ENCODE assay signal across 8 cellular contexts in the genomic region with DNA sequence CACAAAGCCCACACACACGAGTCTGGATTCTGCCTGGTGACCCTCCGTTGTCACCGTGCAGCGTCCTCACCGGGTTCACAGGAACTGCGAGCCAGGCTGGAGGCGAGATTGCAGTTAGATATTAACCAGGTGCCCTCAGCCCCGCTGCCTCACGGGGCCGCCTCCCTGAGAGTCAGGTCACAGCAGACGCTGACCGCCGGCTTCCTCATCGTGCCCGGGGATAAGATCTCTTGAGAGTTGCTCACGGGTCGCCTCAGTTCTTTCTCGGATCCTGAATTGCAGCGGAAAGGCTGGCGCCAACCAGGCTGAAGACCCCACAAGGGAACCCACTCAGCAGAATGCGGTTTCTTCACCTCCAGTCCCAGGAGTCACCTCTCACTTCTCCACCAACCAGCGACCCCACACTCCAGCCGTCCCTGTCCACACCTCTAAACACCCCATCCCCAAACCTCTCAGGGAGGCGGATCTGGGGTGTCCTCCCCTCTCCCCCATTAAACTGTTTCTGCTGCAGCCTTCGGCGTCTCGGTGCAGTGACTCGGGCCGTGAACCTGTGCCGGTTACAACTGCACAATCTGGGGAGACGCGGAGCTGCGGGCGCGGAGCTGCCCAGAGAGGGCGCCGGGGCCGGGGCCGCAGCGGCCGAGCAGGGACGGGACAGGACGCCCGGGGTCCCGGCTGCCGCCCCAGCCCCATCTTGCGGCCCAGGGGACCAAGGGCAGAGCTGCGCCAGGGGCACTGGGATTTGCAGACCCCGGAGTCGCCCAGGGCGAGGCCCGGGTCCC. TPM values are rescaled to one million over a fixed set of nuclear protein-coding genes. Genes with fewer than 3 reads are reported as not detected.
DNase-seq lines count a peak whose midpoint lies in the region; ATAC-seq, FAIRE-seq and TF ChIP-seq lines count a peak whose summit lies in the region.

No MANE protein-coding gene starts in this region.

- H3K14ac ChIP-seq in mesenchymal stem cell (ENCODE audit: low read length in 2 of 2) = peak overlapping the region in 1 of 2 experiments; percentile 89

- H3K4me1 ChIP-seq in GM23248 (ENCODE audit: insufficient read depth) (peaks cover 21% of the 10 kb centered on the region), mesenchymal stem cell (ENCODE audit: control insufficient read depth, insufficient read depth, low read depth, low read length) (peaks cover 7% of the 10 kb centered on the region)
- peaks cover 16% of the 10 kb centered on the region for H3K4me1 ChIP-seq in effector memory CD4-positive, alpha-beta T cell (ENCODE audit: control insufficient read depth, insufficient read depth, low read length, poor library complexity, severe bottlenecking)

- peaks cover 15% of the 10 kb centered on the region for H3K79me1 ChIP-seq in mesenchymal stem cell (replicated peaks; ENCODE audit: low read length, poor library complexity, severe bottlenecking)

- peak overlapping the region; percentile 93 for H2BK15ac ChIP-seq in mesenchymal stem cell (ENCODE audit: low read depth, poor library complexity, severe bottlenecking)

- in situ Hi-C loops in GM23248 (cut with MboI) = no loop called here

- WGBS in GM23248 (ENCODE audit: low coverage in 1 of 2, low lambda C conversion rate in 2 of 2, missing lambda C conversion rate in 2 of 2), 2 experiments = 1 to 2% methylated on average over 39 to 50 of the region's 52 CpGs
- WGBS in mesenchymal stem cell = under 1% methylated on average over 51 of the region's 52 CpGs

- H3K4me2 ChIP-seq in GM23248 (ENCODE audit: unreplicated experiment) (peak overlapping the region; percentile 84), mesenchymal stem cell (ENCODE audit: low read length, poor library complexity, severe bottlenecking) (peak overlapping the region; percentile 71)

- H3K9me3 Mint-ChIP-seq in activated CD4-positive, alpha-beta T cell treated with anti-CD3 and anti-CD28 coated beads, Interleukin-2, amount 10 ng/mL, durations not matched to agents 24 days and 14 days = peaks cover 14% of the 10 kb centered on the region
- no peaks in the 10 kb centered on the region for H3K9me3 Mint-ChIP-seq in stimulated activated naive B cell treated with anti-CD40 and anti-IgM and Interleukin-4, amounts not matched to agents 10 μg/mL and 1 μg/mL and 100 μg/mL, for 72 hours

- peak overlapping the region; percentile 83 for H3K9ac ChIP-seq in GM23248
- peak overlapping the region; percentile 91 for H3K9ac ChIP-seq in mesenchymal stem cell (ENCODE audit: low read length)

- no peak for TF ChIP-seq CTCF in GM12865 (IDR thresholded peaks at IDR 0.05; ENCODE audit: insufficient read depth, low read depth, low read length, missing control alignments)

- FAIRE-seq in frontal cortex (lab: Jason Lieb, UNC) = no peak

- intact Hi-C loops in activated CD4-positive, alpha-beta T cell treated with anti-CD3 and anti-CD28 coated beads, Interleukin-2, amount 10 ng/mL, durations not matched to agents 24 days and 14 days (cut with micrococcal nuclease) = no loop called here

- H3K36me3 ChIP-seq in GM23248 (ENCODE audit: low read depth) = no peaks in the 10 kb centered on the region
- H3K36me3 ChIP-seq in effector memory CD4-positive, alpha-beta T cell (ENCODE audit: control insufficient read depth, insufficient read depth, low read length) = no peaks in the 10 kb centered on the region
- H3K36me3 ChIP-seq in mesenchymal stem cell (ENCODE audit: control insufficient read depth in 1 of 2, insufficient read depth in 2 of 2, low read depth in 1 of 2, low read length in 2 of 2) = no peaks in the 10 kb centered on the region

- no peaks in the 10 kb centered on the region for H3K27me3 ChIP-seq in GM23248 (replicated peaks; ENCODE audit: insufficient read depth)
- H3K27me3 ChIP-seq in effector memory CD4-positive, alpha-beta T cell (replicated peaks; ENCODE audit: control insufficient read depth, insufficient read depth, low read length, poor library complexity, severe bottlenecking) = no peaks in the 10 kb centered on the region
- H3K27me3 ChIP-seq in mesenchymal stem cell (ENCODE audit: control insufficient read depth in 1 of 2, insufficient read depth in 1 of 2, low read length in 2 of 2) = no peaks in the 10 kb centered on the region

- ATAC-seq in stimulated activated naive B cell treated with anti-CD40 and anti-IgM and Interleukin-4, amounts not matched to agents 10 μg/mL and 1 μg/mL and 100 μg/mL, for 72 hours (replicated peaks) = peak; percentile 57 to 60

- peak overlapping the region; percentile 81 for H3K4me3 ChIP-seq in GM12865 (ENCODE audit: low read depth, low read length)
- peak overlapping the region; percentile 82 for H3K4me3 ChIP-seq in GM23248
- H3K4me3 ChIP-seq in effector memory CD4-positive, alpha-beta T cell (ENCODE audit: insufficient read depth, low read depth, low read length, poor library complexity, severe bottlenecking) = peak overlapping the region; percentile 94
- H3K4me3 ChIP-seq in mesenchymal stem cell (ENCODE audit: insufficient read depth in 1 of 2, low read depth in 1 of 2, low read length in 2 of 2) = peak overlapping the region; percentile 93 to 94

- H3F3A ChIP-seq in GM23248 (ENCODE audit: insufficient read depth) = peaks cover 16% of the 10 kb centered on the region; the same call in 1 of the 2 replicates

- H4K8ac ChIP-seq in mesenchymal stem cell (ENCODE audit: low read length) = no peak overlapping the region

- H3K9me3 ChIP-seq in GM23248 (ENCODE audit: low read depth) (no peaks in the 10 kb centered on the region), mesenchymal stem cell (ENCODE audit: control insufficient read depth, low read length) (no peaks in the 10 kb centered on the region)
- H3K9me3 ChIP-seq in effector memory CD4-positive, alpha-beta T cell (ENCODE audit: control insufficient read depth, low read length) = no peaks in the 10 kb centered on the region

- H3K9me2 ChIP-seq in GM23248 (ENCODE audit: insufficient read depth) = no peaks in the 10 kb centered on the region

- peaks cover 8% of the 10 kb centered on the region for H3K27me3 Mint-ChIP-seq in activated CD4-positive, alpha-beta T cell treated with anti-CD3 and anti-CD28 coated beads, Interleukin-2, amount 10 ng/mL, durations not matched to agents 24 days and 14 days
- H3K27me3 Mint-ChIP-seq in stimulated activated naive B cell treated with anti-CD40 and anti-IgM and Interleukin-4, amounts not matched to agents 10 μg/mL and 1 μg/mL and 100 μg/mL, for 72 hours = no peaks in the 10 kb centered on the region

- no peaks in the 10 kb centered on the region for H4K20me1 ChIP-seq in GM23248 (ENCODE audit: insufficient read depth)

- peak overlapping the region; percentile 40; the same call in 1 of the 2 replicates for H3K27ac ChIP-seq in GM23248
- H3K27ac ChIP-seq in effector memory CD4-positive, alpha-beta T cell (ENCODE audit: insufficient read depth, low read length, poor library complexity, severe bottlenecking) = peak overlapping the region; percentile 50
- H3K27ac ChIP-seq in mesenchymal stem cell (ENCODE audit: low read length, poor library complexity, severe bottlenecking) = peak overlapping the region; percentile 82

- peak overlapping the region in 1 of 2 experiments; percentile 82 for H2BK12ac ChIP-seq in mesenchymal stem cell (ENCODE audit: low read length in 2 of 2)

- H3K18ac ChIP-seq in mesenchymal stem cell (ENCODE audit: low read depth in 1 of 2, low read length in 2 of 2) = peak overlapping the region; percentile 77 to 92

- H2AFZ ChIP-seq in GM23248 (peak overlapping the region; percentile 85), mesenchymal stem cell (ENCODE audit: low read depth, low read length) (peak overlapping the region; percentile 60)

- peak; percentile 70 for DNase-seq in GM12865 (ENCODE audit: low read depth)
- DNase-seq in GM23248 = peak; percentile 70
- peak; percentile 59 for DNase-seq in LoVo (ENCODE audit: low spot score)
- peak; percentile 79 for DNase-seq in activated CD4-positive, alpha-beta T cell treated with anti-CD3 and anti-CD28 coated beads, Interleukin-2, amount 10 ng/mL, durations not matched to agents 24 days and 14 days
- peak in 2 of 3 donors; percentile 2 for DNase-seq in effector memory CD4-positive, alpha-beta T cell
- DNase-seq in mesenchymal stem cell = peak; percentile 48
- DNase-seq in stimulated activated naive B cell treated with anti-CD40 and anti-IgM and Interleukin-4, amounts not matched to agents 10 μg/mL and 1 μg/mL and 100 μg/mL, for 72 hours = peak; percentile 62
- DNase-seq in frontal cortex (ENCODE audit: low spot score in 2 of 2) = no peak

- peak overlapping the region; percentile 50 for H4K91ac ChIP-seq in mesenchymal stem cell (ENCODE audit: low read length)

- peaks cover 39% of the 10 kb centered on the region for H3K79me2 ChIP-seq in GM23248 (ENCODE audit: insufficient read depth)

- peak overlapping the region; percentile 96 for H3K4me3 Mint-ChIP-seq in activated CD4-positive, alpha-beta T cell treated with anti-CD3 and anti-CD28 coated beads, Interleukin-2, amount 10 ng/mL, durations not matched to agents 24 days and 14 days
- peak overlapping the region; percentile 98 to 99 for H3K4me3 Mint-ChIP-seq in stimulated activated naive B cell treated with anti-CD40 and anti-IgM and Interleukin-4, amounts not matched to agents 10 μg/mL and 1 μg/mL and 100 μg/mL, for 72 hours

- peaks cover 17% of the 10 kb centered on the region for H3K4me1 Mint-ChIP-seq in activated CD4-positive, alpha-beta T cell treated with anti-CD3 and anti-CD28 coated beads, Interleukin-2, amount 10 ng/mL, durations not matched to agents 24 days and 14 days
- peaks cover 18 to 28% of the 10 kb centered on the region in 2 donors for H3K4me1 Mint-ChIP-seq in stimulated activated naive B cell treated with anti-CD40 and anti-IgM and Interleukin-4, amounts not matched to agents 10 μg/mL and 1 μg/mL and 100 μg/mL, for 72 hours

- H2BK5ac ChIP-seq in mesenchymal stem cell (ENCODE audit: low read depth, low read length, poor library complexity, severe bottlenecking) = peak overlapping the region; percentile 8

- peak overlapping the region; percentile 98 for H2BK120ac ChIP-seq in mesenchymal stem cell (ENCODE audit: low read depth, low read length)

- peak overlapping the region; percentile 60 to 97 for H3K23ac ChIP-seq in mesenchymal stem cell (ENCODE audit: low read length in 2 of 2)

- no peak overlapping the region for H2AK5ac ChIP-seq in mesenchymal stem cell (ENCODE audit: low read length, severe bottlenecking)

- peak overlapping the region; percentile 41 for H3K27ac Mint-ChIP-seq in activated CD4-positive, alpha-beta T cell treated with anti-CD3 and anti-CD28 coated beads, Interleukin-2, amount 10 ng/mL, durations not matched to agents 24 days and 14 days
- peak overlapping the region; percentile 96 for H3K27ac Mint-ChIP-seq in stimulated activated naive B cell treated with anti-CD40 and anti-IgM and Interleukin-4, amounts not matched to agents 10 μg/mL and 1 μg/mL and 100 μg/mL, for 72 hours

- H3K4ac ChIP-seq in mesenchymal stem cell (ENCODE audit: low read depth in 1 of 2, low read length in 2 of 2) = peak overlapping the region in 1 of 2 experiments; percentile 92

- H3K36me3 Mint-ChIP-seq in activated CD4-positive, alpha-beta T cell treated with anti-CD3 and anti-CD28 coated beads, Interleukin-2, amount 10 ng/mL, durations not matched to agents 24 days and 14 days (ENCODE audit: low read depth) = peaks cover 16% of the 10 kb centered on the region
- peaks cover 4 to 7% of the 10 kb centered on the region in 2 donors for H3K36me3 Mint-ChIP-seq in stimulated activated naive B cell treated with anti-CD40 and anti-IgM and Interleukin-4, amounts not matched to agents 10 μg/mL and 1 μg/mL and 100 μg/mL, for 72 hours

RNA-seq across cellular contexts. Expression of a gene that starts 0.6 kb away (rescaled TPM):
- total RNA-seq in GM23248 (2014; rRNA removed; shearing (Covaris generic)) = 6.8 and 7.2 TPM in 2 replicates
- 1.9 and 3.0 TPM in 2 replicates for polyA plus RNA-seq in GM23248 (2016; fragmentation: Nextera tagmentation; extraction: Ambion mirVana)
- total RNA-seq in activated CD4-positive, alpha-beta T cell treated with anti-CD3 and anti-CD28 coated beads, Interleukin-2, amount 10 ng/mL, durations not matched to agents 24 days and 14 days = 2.4 and 3.0 TPM in 2 replicates
- 2.3 TPM for polyA plus RNA-seq in mesenchymal stem cell (2013, experiment 1 of 2)
- 2.2 TPM for polyA plus RNA-seq in mesenchymal stem cell (2013, experiment 2 of 2)
- total RNA-seq in frontal cortex = 26.9 TPM

RNA-seq across cellular contexts. Expression of a gene that starts 28.6 kb away (rescaled TPM):
- 6.5 and 8.5 TPM in 2 replicates for total RNA-seq in GM23248 (2014; rRNA removed; shearing (Covaris generic))
- 3.5 and 3.6 TPM in 2 replicates for polyA plus RNA-seq in GM23248 (2016; fragmentation: Nextera tagmentation; extraction: Ambion mirVana)
- total RNA-seq in activated CD4-positive, alpha-beta T cell treated with anti-CD3 and anti-CD28 coated beads, Interleukin-2, amount 10 ng/mL, durations not matched to agents 24 days and 14 days = 3.1 and 4.0 TPM in 2 replicates
- 2.3 TPM for polyA plus RNA-seq in mesenchymal stem cell (2013, experiment 1 of 2)
- polyA plus RNA-seq in mesenchymal stem cell (2013, experiment 2 of 2) = 2.0 TPM
- 38.3 TPM for total RNA-seq in frontal cortex

Comparison
In these comparisons a context has a peak if more than half of its experiments do, and no peak if none do; other contexts are left out.
1. DNase-seq: peak in GM12865 (single experiment), GM23248 (single experiment), LoVo (single experiment), activated CD4-positive, alpha-beta T cell treated with anti-CD3 and anti-CD28 coated beads, Interleukin-2, amount 10 ng/mL, durations not matched to agents 24 days and 14 days (single experiment), effector memory CD4-positive, alpha-beta T cell (2 of 3), mesenchymal stem cell (single experiment) and stimulated activated naive B cell treated with anti-CD40 and anti-IgM and Interleukin-4, amounts not matched to agents 10 μg/mL and 1 μg/mL and 100 μg/mL, for 72 hours (single experiment); none in frontal cortex (0 of 2).
2. Peak in every context shown above with its lines, with median percentiles within 50 percentile points of each other: H3K4me3 ChIP-seq and H3K27ac ChIP-seq.